ENCODE assay signal across 15 cellular contexts in genomic region chr12:80038062-80038560, GRCh38.
"Had no signal": no experiment of that assay in that cellular context is flagged by ENCODE, and none has a peak within 500 bp of the region (broad histone marks: within the 10 kb centered on the region; RNA-seq: fewer than 3 reads in every experiment).

No MANE protein-coding gene starts in this region.

- H3K27me3 ChIP-seq: gastrocnemius medialis, heart right ventricle, ovary, tibial nerve had no signal

- H3K27ac ChIP-seq: gastrocnemius medialis, heart right ventricle, lower lobe of right lung, neural progenitor cell, ovary, tibial nerve had no signal

- H3K4me1 ChIP-seq: lower lobe of right lung had no signal

- H3K36me3 ChIP-seq: gastrocnemius medialis, heart right ventricle, lower lobe of right lung, neural progenitor cell, ovary, tibial nerve had no signal

- ATAC-seq: gastrocnemius medialis, heart right ventricle, left colon, lower lobe of right lung had no signal

- H3K9ac ChIP-seq: neural progenitor cell had no signal

- H3K9me3 ChIP-seq: gastrocnemius medialis, heart right ventricle, lower lobe of right lung, ovary, tibial nerve had no signal

- H3K4me3 ChIP-seq: gastrocnemius medialis, heart right ventricle, lower lobe of right lung, neural progenitor cell, ovary, tibial nerve had no signal

- DNase-seq: activated CD4-positive, alpha-beta T cell treated with anti-CD3 and anti-CD28 coated beads, Interleukin-2, amount 50 U/mL, for 1 hour; activated naive CD4-positive, alpha-beta T cell treated with Interleukin-2 at 50 U/mL for 16 hours; anterior cingulate cortex; effector memory CD4-positive, alpha-beta T cell; gastrocnemius medialis; heart right ventricle; left colon; lower lobe of right lung; naive B cell; ovary; stimulated activated CD4-positive, alpha-beta T cell treated with anti-CD3 and anti-CD28 coated beads, Interleukin-12 subunit alpha, Interleukin-12 subunit beta, amount 100 ng/mL, for 4 hours; stimulated activated CD4-positive, alpha-beta T cell treated with anti-CD3 and anti-CD28 coated beads, Interleukin-2, amount 100 ng/mL, for 24 hours; SW 1271 had no signal

- H2AFZ ChIP-seq: neural progenitor cell had no signal

- H3K4me2 ChIP-seq: neural progenitor cell had no signal
